Comparison of ENCODE assay signal across 1 cellular context in the genomic region with DNA sequence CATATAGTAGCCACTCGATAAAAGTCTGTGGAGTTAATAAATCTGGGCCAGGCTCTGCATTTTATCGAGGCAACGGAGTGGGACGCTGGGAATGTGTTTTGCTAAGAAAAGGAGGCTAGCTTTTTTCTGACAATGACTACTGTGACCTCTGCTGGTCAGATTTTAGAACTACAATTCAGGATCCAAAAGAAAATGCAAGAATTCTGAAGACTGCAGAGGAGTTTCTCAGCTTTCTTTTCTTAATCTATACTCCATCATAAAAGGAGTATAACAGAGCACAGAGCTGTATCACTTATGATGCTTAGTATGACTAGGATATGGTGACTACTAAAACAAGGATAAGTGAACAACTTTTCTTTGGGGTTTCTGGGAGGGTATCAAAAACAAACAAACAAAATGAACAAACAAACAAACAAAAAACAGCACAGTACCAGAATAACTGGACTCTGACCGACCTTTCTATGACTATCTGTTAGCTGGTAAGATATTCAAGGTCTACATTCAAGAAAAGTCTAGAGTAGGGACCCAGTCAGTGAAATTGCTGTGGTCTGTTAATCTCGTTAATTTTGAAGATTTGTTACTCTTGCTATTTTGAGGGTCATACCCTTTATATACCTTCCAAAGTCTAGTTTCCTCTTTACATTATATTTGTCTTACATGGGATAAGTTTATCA.
TF ChIP-seq lines count a peak whose summit lies in the region.

No MANE protein-coding gene starts in this region.

TF ChIP-seq in GM23338, 12 proteins besides CTCF, POLR2A, EP300 and RAD21 (continued from another document):
- TF ChIP-seq, protein P1, sequence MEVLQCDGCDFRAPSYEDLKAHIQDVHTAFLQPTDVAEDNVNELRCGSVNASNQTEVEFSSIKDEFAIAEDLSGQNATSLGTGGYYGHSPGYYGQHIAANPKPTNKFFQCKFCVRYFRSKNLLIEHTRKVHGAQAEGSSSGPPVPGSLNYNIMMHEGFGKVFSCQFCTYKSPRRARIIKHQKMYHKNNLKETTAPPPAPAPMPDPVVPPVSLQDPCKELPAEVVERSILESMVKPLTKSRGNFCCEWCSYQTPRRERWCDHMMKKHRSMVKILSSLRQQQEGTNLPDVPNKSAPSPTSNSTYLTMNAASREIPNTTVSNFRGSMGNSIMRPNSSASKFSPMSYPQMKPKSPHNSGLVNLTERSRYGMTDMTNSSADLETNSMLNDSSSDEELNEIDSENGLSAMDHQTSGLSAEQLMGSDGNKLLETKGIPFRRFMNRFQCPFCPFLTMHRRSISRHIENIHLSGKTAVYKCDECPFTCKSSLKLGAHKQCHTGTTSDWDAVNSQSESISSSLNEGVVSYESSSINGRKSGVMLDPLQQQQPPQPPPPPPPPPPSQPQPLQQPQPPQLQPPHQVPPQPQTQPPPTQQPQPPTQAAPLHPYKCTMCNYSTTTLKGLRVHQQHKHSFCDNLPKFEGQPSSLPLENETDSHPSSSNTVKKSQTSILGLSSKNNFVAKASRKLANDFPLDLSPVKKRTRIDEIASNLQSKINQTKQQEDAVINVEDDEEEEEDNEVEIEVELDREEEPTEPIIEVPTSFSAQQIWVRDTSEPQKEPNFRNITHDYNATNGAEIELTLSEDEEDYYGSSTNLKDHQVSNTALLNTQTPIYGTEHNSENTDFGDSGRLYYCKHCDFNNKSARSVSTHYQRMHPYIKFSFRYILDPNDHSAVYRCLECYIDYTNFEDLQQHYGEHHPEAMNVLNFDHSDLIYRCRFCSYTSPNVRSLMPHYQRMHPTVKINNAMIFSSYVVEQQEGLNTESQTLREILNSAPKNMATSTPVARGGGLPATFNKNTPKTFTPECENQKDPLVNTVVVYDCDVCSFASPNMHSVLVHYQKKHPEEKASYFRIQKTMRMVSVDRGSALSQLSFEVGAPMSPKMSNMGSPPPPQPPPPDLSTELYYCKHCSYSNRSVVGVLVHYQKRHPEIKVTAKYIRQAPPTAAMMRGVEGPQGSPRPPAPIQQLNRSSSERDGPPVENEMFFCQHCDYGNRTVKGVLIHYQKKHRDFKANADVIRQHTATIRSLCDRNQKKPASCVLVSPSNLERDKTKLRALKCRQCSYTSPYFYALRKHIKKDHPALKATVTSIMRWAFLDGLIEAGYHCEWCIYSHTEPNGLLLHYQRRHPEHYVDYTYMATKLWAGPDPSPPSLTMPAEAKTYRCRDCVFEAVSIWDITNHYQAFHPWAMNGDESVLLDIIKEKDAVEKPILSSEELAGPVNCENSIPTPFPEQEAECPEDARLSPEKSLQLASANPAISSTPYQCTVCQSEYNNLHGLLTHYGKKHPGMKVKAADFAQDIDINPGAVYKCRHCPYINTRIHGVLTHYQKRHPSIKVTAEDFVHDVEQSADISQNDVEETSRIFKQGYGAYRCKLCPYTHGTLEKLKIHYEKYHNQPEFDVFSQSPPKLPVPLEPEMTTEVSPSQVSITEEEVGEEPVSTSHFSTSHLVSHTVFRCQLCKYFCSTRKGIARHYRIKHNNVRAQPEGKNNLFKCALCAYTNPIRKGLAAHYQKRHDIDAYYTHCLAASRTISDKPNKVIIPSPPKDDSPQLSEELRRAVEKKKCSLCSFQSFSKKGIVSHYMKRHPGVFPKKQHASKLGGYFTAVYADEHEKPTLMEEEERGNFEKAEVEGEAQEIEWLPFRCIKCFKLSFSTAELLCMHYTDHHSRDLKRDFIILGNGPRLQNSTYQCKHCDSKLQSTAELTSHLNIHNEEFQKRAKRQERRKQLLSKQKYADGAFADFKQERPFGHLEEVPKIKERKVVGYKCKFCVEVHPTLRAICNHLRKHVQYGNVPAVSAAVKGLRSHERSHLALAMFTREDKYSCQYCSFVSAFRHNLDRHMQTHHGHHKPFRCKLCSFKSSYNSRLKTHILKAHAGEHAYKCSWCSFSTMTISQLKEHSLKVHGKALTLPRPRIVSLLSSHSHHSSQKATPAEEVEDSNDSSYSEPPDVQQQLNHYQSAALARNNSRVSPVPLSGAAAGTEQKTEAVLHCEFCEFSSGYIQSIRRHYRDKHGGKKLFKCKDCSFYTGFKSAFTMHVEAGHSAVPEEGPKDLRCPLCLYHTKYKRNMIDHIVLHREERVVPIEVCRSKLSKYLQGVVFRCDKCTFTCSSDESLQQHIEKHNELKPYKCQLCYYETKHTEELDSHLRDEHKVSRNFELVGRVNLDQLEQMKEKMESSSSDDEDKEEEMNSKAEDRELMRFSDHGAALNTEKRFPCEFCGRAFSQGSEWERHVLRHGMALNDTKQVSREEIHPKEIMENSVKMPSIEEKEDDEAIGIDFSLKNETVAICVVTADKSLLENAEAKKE (CRISPR knock-in tag; IDR thresholded peaks at IDR 0.05) = no peak
- no peak for TF ChIP-seq EZH2phosphoT487 (IDR thresholded peaks at IDR 0.05; ENCODE audit: unreplicated experiment)
- no peak for TF ChIP-seq NANOG (IDR thresholded peaks at IDR 0.05; ENCODE audit: borderline replicate concordance)
- no peak for TF ChIP-seq EZH2 (IDR thresholded peaks at IDR 0.05; ENCODE audit: low read depth, unreplicated experiment)
- TF ChIP-seq CREB1 (CRISPR knock-in tag; IDR thresholded peaks at IDR 0.05; ENCODE audit: low read depth) = no peak
- no peak for TF ChIP-seq STAT1 (IDR thresholded peaks at IDR 0.05; ENCODE audit: unreplicated experiment)
- TF ChIP-seq ZNF331 (CRISPR knock-in tag; IDR thresholded peaks at IDR 0.05; ENCODE audit: low read depth) = no peak
- no peak for TF ChIP-seq JUNB (IDR thresholded peaks at IDR 0.05; ENCODE audit: unreplicated experiment)
- TF ChIP-seq, protein P2, sequence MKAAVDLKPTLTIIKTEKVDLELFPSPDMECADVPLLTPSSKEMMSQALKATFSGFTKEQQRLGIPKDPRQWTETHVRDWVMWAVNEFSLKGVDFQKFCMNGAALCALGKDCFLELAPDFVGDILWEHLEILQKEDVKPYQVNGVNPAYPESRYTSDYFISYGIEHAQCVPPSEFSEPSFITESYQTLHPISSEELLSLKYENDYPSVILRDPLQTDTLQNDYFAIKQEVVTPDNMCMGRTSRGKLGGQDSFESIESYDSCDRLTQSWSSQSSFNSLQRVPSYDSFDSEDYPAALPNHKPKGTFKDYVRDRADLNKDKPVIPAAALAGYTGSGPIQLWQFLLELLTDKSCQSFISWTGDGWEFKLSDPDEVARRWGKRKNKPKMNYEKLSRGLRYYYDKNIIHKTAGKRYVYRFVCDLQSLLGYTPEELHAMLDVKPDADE (IDR thresholded peaks at IDR 0.05) = no peak
- no peak for TF ChIP-seq POLR2AphosphoS5 (IDR thresholded peaks at IDR 0.05; ENCODE audit: low read depth)
